In genomic region chr2:62413116-62413663, GRCh38 we compare ENCODE assay signal across 21 cellular contexts.
"Had no signal": no experiment of that assay in that cellular context is flagged by ENCODE, and none has a peak within 500 bp of the region (broad histone marks: within the 10 kb centered on the region; RNA-seq: fewer than 3 reads in every experiment).

No MANE protein-coding gene starts in this region.

- H3K27me3 Mint-ChIP-seq: naive B cell; stimulated activated naive CD8-positive, alpha-beta T cell treated with anti-CD3 and anti-CD28 coated beads, Interleukin-15, Interleukin-2, amounts not matched to agents 100 ng/mL and 50 ng/mL, for 24 hours had no signal

- H3K9me3 Mint-ChIP-seq: stimulated activated naive B cell treated with anti-CD40 and anti-IgM and Interleukin-4, amounts not matched to agents 10 μg/mL and 1 μg/mL and 100 μg/mL, for 72 hours had no signal

- H3K36me3 Mint-ChIP-seq: mesothelial cell of epicardium, naive B cell had no signal

- H3K4me3 Mint-ChIP-seq: mesothelial cell of epicardium; nephron progenitor cell; stimulated activated naive B cell treated with anti-CD40 and anti-IgM and Interleukin-4, amounts not matched to agents 10 μg/mL and 1 μg/mL and 100 μg/mL, for 72 hours; stimulated activated naive CD8-positive, alpha-beta T cell treated with anti-CD3 and anti-CD28 coated beads, Interleukin-15, Interleukin-2, amounts not matched to agents 100 ng/mL and 50 ng/mL, for 24 hours had no signal

- ATAC-seq: gastroesophageal sphincter; left lung; stimulated activated naive B cell treated with anti-CD40 and anti-IgM and Interleukin-4, amounts not matched to agents 10 μg/mL and 1 μg/mL and 100 μg/mL, for 72 hours; upper lobe of right lung had no signal

- H3K27ac Mint-ChIP-seq: nephron progenitor cell; stimulated activated naive B cell treated with anti-CD40 and anti-IgM and Interleukin-4, amounts not matched to agents 10 μg/mL and 1 μg/mL and 100 μg/mL, for 72 hours; stimulated activated naive CD8-positive, alpha-beta T cell treated with anti-CD3 and anti-CD28 coated beads, Interleukin-15, Interleukin-2, amounts not matched to agents 100 ng/mL and 50 ng/mL, for 24 hours had no signal

- H3K27ac ChIP-seq: coronary artery, esophagus muscularis mucosa, foreskin keratinocyte, gastroesophageal sphincter, heart left ventricle, hepatocyte, left lung, prostate gland, right atrium auricular region, spleen, thoracic aorta, upper lobe of right lung, uterus had no signal

- DNase-seq: dermis blood vessel endothelial cell; heart left ventricle; left cardiac atrium; left lung; mucosa of descending colon; naive B cell; nephron progenitor cell; spleen; stimulated activated naive B cell treated with anti-CD40 and anti-IgM and Interleukin-4, amounts not matched to agents 10 μg/mL and 1 μg/mL and 100 μg/mL, for 72 hours; upper lobe of right lung; uterus had no signal
